Comparison of ENCODE assay signal across 10 cellular contexts in genomic region chr4:173252024-173252935, GRCh38.
DNase-seq lines count a peak whose midpoint lies in the region; ATAC-seq and TF ChIP-seq lines count a peak whose summit lies in the region.
"Had no signal": no experiment of that assay in that cellular context is flagged by ENCODE, and none has a peak within 500 bp of the region (broad histone marks: within the 10 kb centered on the region; RNA-seq: fewer than 3 reads in every experiment).

No MANE protein-coding gene starts in this region.

- H3K4me3 ChIP-seq in PC-9 (no peak overlapping the region), parathyroid adenoma (ENCODE audit: low read depth, low read length) (no peak overlapping the region)
- H3K4me3 ChIP-seq in CD8-positive, alpha-beta T cell (ENCODE audit: low read depth, low read length), result no peak overlapping the region

- ATAC-seq in GM21576 (IDR thresholded peaks at IDR 0.05; ENCODE audit: unreplicated experiment), result peak; percentile 91
- no peak for ATAC-seq in CD8-positive, alpha-beta T cell

- peaks cover 11% of the 10 kb centered on the region for H3K4me1 Mint-ChIP-seq in CD8-positive, alpha-beta T cell (ENCODE audit: low read depth)

- DNase-seq in DMS79 treated with DMSO at 0.1 percent for 48 hours (lab: John Stamatoyannopoulos, UW) (peak; percentile 16), DMS79 (lab: John Stamatoyannopoulos, UW) (no peak), HS-5 (ENCODE audit: low read depth) (peak; percentile 98), PC-9 (peak; percentile 81 to 99), fibroblast of gingiva (ENCODE audit: low read depth) (peak; percentile 88)
- DNase-seq in CD8-positive, alpha-beta T cell, result no peak

- POLR2A ChIA-PET in PC-9 (lab: Charles Lee; ENCODE audit: unreplicated experiment), result interaction anchor here (0.5 to 0.8 kb wide), 4 partner anchors 41 to 171 kb away, joined by 3 to 11 read pairs (median 6); no protein-coding TSS in a partner anchor
- POLR2A ChIA-PET in CD8-positive, alpha-beta T cell (lab: Charles Lee), result no interaction called here

- H3K27me3 Mint-ChIP-seq in CD8-positive, alpha-beta T cell (ENCODE audit: low read depth), result no peaks in the 10 kb centered on the region
- H3K27me3 Mint-ChIP-seq: activated naive CD4-positive, alpha-beta T cell treated with anti-CD3 and anti-CD28 coated beads, Interleukin-2, amount 50 U/mL, for 24 hours had no signal

- CTCF ChIA-PET in PC-9 (lab: Charles Lee), result interaction anchor here (0.7 to 0.8 kb wide), 3 partner anchors 49 to 239 kb away, joined by 3 to 11 read pairs (median 3); no protein-coding TSS in a partner anchor
- CTCF ChIA-PET in CD8-positive, alpha-beta T cell (lab: Charles Lee), result interaction anchor here (1.4 to 2.8 kb wide), 2 partner anchors 49 to 239 kb away, joined by 3 to 12 read pairs; no protein-coding TSS in a partner anchor

- no peak overlapping the region for H3K4me3 Mint-ChIP-seq in CD8-positive, alpha-beta T cell
- H3K4me3 Mint-ChIP-seq: activated naive CD4-positive, alpha-beta T cell treated with anti-CD3 and anti-CD28 coated beads, Interleukin-2, amount 50 U/mL, for 24 hours had no signal

- peak overlapping the region; percentile 48 for H3K4me2 ChIP-seq in PC-9
- H3K4me2 ChIP-seq in parathyroid adenoma (ENCODE audit: low read length), result no peak overlapping the region

- peak overlapping the region; percentile 81 for H3K27ac ChIP-seq in PC-9
- peak overlapping the region; percentile 47 for H3K27ac ChIP-seq in parathyroid adenoma
- H3K27ac ChIP-seq in CD8-positive, alpha-beta T cell (ENCODE audit: low read depth, low read length), result no peak overlapping the region
- H3K27ac ChIP-seq: 22Rv1 had no signal

- peaks cover 25% of the 10 kb centered on the region for H3K36me3 Mint-ChIP-seq in CD8-positive, alpha-beta T cell

- H3K9me3 ChIP-seq in PC-9 (ENCODE audit: insufficient read depth, low read depth), result no peaks in the 10 kb centered on the region; the same call in 1 of the 2 replicates
- H3K9me3 ChIP-seq in parathyroid adenoma (ENCODE audit: control insufficient read depth, low read length), result no peaks in the 10 kb centered on the region
- no peaks in the 10 kb centered on the region for H3K9me3 ChIP-seq in CD8-positive, alpha-beta T cell (ENCODE audit: low read length)

- peaks cover 23% of the 10 kb centered on the region for H3K4me1 ChIP-seq in PC-9 (replicated peaks; ENCODE audit: insufficient read depth)
- H3K4me1 ChIP-seq in parathyroid adenoma, result peaks cover 9% of the 10 kb centered on the region
- H3K4me1 ChIP-seq in CD8-positive, alpha-beta T cell (ENCODE audit: insufficient read depth, low read length), result no peaks in the 10 kb centered on the region

- no peak overlapping the region for H3K9ac ChIP-seq in parathyroid adenoma

- H3K9me3 Mint-ChIP-seq in CD8-positive, alpha-beta T cell, result no peaks in the 10 kb centered on the region
- H3K9me3 Mint-ChIP-seq: activated naive CD4-positive, alpha-beta T cell treated with anti-CD3 and anti-CD28 coated beads, Interleukin-2, amount 50 U/mL, for 24 hours had no signal

- H3F3A ChIP-seq in PC-9 (ENCODE audit: insufficient read depth, low read depth), result peaks cover 21% of the 10 kb centered on the region; the same call in 1 of the 2 replicates

- H3K27me3 ChIP-seq in PC-9 (ENCODE audit: insufficient read depth, low read depth) (no peaks in the 10 kb centered on the region), parathyroid adenoma (ENCODE audit: control insufficient read depth, insufficient read depth, low read length) (no peaks in the 10 kb centered on the region)
- no peaks in the 10 kb centered on the region for H3K27me3 ChIP-seq in CD8-positive, alpha-beta T cell (ENCODE audit: insufficient read depth, low read length)

- intact Hi-C loops in PC-9 (cut with micrococcal nuclease; ENCODE audit: unreplicated experiment), result loop anchor here (1.0 to 10.0 kb wide), 6 partner anchors 35 to 417 kb away; partner anchors contain the start of gene GALNT7
- intact Hi-C loops in CD8-positive, alpha-beta T cell (cut with DNase I, micrococcal nuclease), result loop anchor here in 1 of 2 experiments (10.0 kb wide), 1 partner anchor 87 kb away; the partner anchor contains the start of gene GALNT7

- H3K36me3 ChIP-seq in PC-9 (ENCODE audit: low read depth) (no peaks in the 10 kb centered on the region), parathyroid adenoma (ENCODE audit: control insufficient read depth, insufficient read depth, low read length) (no peaks in the 10 kb centered on the region)
- no peaks in the 10 kb centered on the region for H3K36me3 ChIP-seq in CD8-positive, alpha-beta T cell (ENCODE audit: insufficient read depth, low read length)

- H3K27ac Mint-ChIP-seq in CD8-positive, alpha-beta T cell, result no peak overlapping the region
- H3K27ac Mint-ChIP-seq: activated naive CD4-positive, alpha-beta T cell treated with anti-CD3 and anti-CD28 coated beads, Interleukin-2, amount 50 U/mL, for 24 hours had no signal

- no peaks in the 10 kb centered on the region for H3K9me2 ChIP-seq in PC-9 (ENCODE audit: insufficient read depth)

- TF ChIP-seq CTCF in PC-9 (conservative IDR thresholded peaks at IDR 0.05) (no peak), parathyroid adenoma (IDR thresholded peaks at IDR 0.05) (no peak)
- no peak for TF ChIP-seq CTCF in CD8-positive, alpha-beta T cell (IDR thresholded peaks at IDR 0.05)

- H4K20me1 ChIP-seq in PC-9 (ENCODE audit: insufficient read depth), result no peaks in the 10 kb centered on the region

- H3K79me2 ChIP-seq in PC-9 (ENCODE audit: low read depth), result peaks cover 15% of the 10 kb centered on the region; the same call in 1 of the 2 replicates
- H3K79me2 ChIP-seq in parathyroid adenoma, result peaks cover 2% of the 10 kb centered on the region

- no TSS peak for BruUV-seq in PC-9 (replicated peaks; lab: Mats Ljungman, UMichigan)

- H2AFZ ChIP-seq in PC-9, result no peak overlapping the region
- no peak overlapping the region for H2AFZ ChIP-seq in parathyroid adenoma

Comparison
In these comparisons a context has a peak if more than half of its experiments do, and no peak if none do; other contexts are left out.
1. DNase-seq: peak in DMS79 treated with DMSO at 0.1 percent for 48 hours (single experiment), HS-5 (single experiment), PC-9 (2 of 2) and fibroblast of gingiva (single experiment); none in DMS79 (single experiment) and CD8-positive, alpha-beta T cell (0 of 7).